In the genomic region with DNA sequence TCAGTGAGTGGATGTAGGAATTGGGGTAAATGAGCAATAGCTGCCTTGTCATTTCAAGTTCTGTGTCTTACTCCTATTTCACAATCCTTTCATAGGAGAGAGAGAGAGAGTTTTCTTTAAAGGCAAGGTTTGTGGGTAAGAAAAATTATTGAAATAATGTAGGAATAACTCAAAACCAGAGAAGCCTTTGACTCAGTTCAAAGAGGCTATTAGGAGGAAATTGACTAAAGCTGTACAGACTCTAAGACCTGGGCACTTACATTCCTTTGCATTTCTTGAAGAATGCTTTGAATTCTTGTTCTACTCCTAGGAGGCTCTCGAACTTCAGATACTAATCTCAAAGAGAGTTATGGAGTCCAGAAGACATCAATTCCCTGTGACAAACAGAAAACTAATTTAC, we compare ENCODE assay signal across 1 cellular context.
TF ChIP-seq lines count a peak whose summit lies in the region.

No MANE protein-coding gene starts in this region.

TF ChIP-seq in GM23338, 12 proteins besides CTCF, POLR2A, EP300 and RAD21 (continued from another document):
- TF ChIP-seq, protein P1, sequence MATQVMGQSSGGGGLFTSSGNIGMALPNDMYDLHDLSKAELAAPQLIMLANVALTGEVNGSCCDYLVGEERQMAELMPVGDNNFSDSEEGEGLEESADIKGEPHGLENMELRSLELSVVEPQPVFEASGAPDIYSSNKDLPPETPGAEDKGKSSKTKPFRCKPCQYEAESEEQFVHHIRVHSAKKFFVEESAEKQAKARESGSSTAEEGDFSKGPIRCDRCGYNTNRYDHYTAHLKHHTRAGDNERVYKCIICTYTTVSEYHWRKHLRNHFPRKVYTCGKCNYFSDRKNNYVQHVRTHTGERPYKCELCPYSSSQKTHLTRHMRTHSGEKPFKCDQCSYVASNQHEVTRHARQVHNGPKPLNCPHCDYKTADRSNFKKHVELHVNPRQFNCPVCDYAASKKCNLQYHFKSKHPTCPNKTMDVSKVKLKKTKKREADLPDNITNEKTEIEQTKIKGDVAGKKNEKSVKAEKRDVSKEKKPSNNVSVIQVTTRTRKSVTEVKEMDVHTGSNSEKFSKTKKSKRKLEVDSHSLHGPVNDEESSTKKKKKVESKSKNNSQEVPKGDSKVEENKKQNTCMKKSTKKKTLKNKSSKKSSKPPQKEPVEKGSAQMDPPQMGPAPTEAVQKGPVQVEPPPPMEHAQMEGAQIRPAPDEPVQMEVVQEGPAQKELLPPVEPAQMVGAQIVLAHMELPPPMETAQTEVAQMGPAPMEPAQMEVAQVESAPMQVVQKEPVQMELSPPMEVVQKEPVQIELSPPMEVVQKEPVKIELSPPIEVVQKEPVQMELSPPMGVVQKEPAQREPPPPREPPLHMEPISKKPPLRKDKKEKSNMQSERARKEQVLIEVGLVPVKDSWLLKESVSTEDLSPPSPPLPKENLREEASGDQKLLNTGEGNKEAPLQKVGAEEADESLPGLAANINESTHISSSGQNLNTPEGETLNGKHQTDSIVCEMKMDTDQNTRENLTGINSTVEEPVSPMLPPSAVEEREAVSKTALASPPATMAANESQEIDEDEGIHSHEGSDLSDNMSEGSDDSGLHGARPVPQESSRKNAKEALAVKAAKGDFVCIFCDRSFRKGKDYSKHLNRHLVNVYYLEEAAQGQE (IDR thresholded peaks at IDR 0.05; ENCODE audit: unreplicated experiment), result no peak
- TF ChIP-seq CREB1 (CRISPR knock-in tag; IDR thresholded peaks at IDR 0.05; ENCODE audit: low read depth) (no peak), POLR2AphosphoS5 (IDR thresholded peaks at IDR 0.05; ENCODE audit: low read depth) (no peak), ZNF114 (CRISPR knock-in tag; IDR thresholded peaks at IDR 0.05) (no peak), STAT1 (IDR thresholded peaks at IDR 0.05; ENCODE audit: unreplicated experiment) (no peak), EZH2phosphoT487 (IDR thresholded peaks at IDR 0.05; ENCODE audit: unreplicated experiment) (no peak)
